9 cellular contexts compared by ENCODE assay signal in genomic region chr11:73383249-73384126, GRCh38. TPM values are rescaled to one million over a fixed set of nuclear protein-coding genes. Genes with fewer than 3 reads are reported as not detected.
DNase-seq lines count a peak whose midpoint lies in the region; ATAC-seq and TF ChIP-seq lines count a peak whose summit lies in the region.
"Had no signal": no experiment of that assay in that cellular context is flagged by ENCODE, and none has a peak within 500 bp of the region (broad histone marks: within the 10 kb centered on the region; RNA-seq: fewer than 3 reads in every experiment).

No MANE protein-coding gene starts in this region.

- H3K4me3 ChIP-seq in fibroblast of pulmonary artery (replicated peaks; ENCODE audit: low read depth, low read length) (no peak overlapping the region), gastrocnemius medialis (no peak overlapping the region)
- H3K4me3 ChIP-seq: ascending aorta had no signal

- in situ Hi-C loops in gastrocnemius medialis (cut with MboI; ENCODE audit: low sequenced_read_pairs in 4 of 4), result no loop called here

- H3K36me3 ChIP-seq in gastrocnemius medialis, result no peaks in the 10 kb centered on the region
- H3K36me3 ChIP-seq: ascending aorta had no signal

- DNase-seq in NCI-H345 (lab: John Stamatoyannopoulos, UW) (peak; percentile 21), NCI-H345 treated with DMSO at 0.1 percent for 48 hours (lab: John Stamatoyannopoulos, UW; ENCODE audit: unreplicated experiment) (no peak), NCI-H526 (lab: John Stamatoyannopoulos, UW) (peak; percentile 84 to 94), fibroblast of pulmonary artery (ENCODE audit: low read depth) (peak; percentile 52), gastrocnemius medialis (no peak), endothelial cell (ENCODE audit: low spot score) (no peak), activated gamma-delta T cell (lab: John Stamatoyannopoulos, UW) (no peak)

- H3K9me3 ChIP-seq in gastrocnemius medialis, result no peaks in the 10 kb centered on the region
- H3K9me3 ChIP-seq: ascending aorta had no signal

- no peak for ATAC-seq in gastrocnemius medialis
- ATAC-seq in HG03139 (IDR thresholded peaks at IDR 0.05; ENCODE audit: unreplicated experiment), result no peak

- peaks cover 38% of the 10 kb centered on the region for H3K4me1 Mint-ChIP-seq in endothelial cell (ENCODE audit: unreplicated experiment)

- peak overlapping the region; percentile 87 to 99 (median 98) for H3K27ac ChIP-seq in gastrocnemius medialis
- H3K27ac ChIP-seq: ascending aorta had no signal

- intact Hi-C loops in gastrocnemius medialis (cut with DNase I; ENCODE audit: low total_unique reads), result loop anchor here (10.0 kb wide), 1 partner anchor 631 kb away; no protein-coding TSS in a partner anchor

- H3K4me1 ChIP-seq in gastrocnemius medialis, result peaks cover 97 to 99% of the 10 kb centered on the region in 2 donors
- H3K4me1 ChIP-seq: ascending aorta had no signal

- H3K27me3 Mint-ChIP-seq in endothelial cell (ENCODE audit: unreplicated experiment), result peaks cover 15% of the 10 kb centered on the region

- no peak for TF ChIP-seq CTCF in fibroblast of pulmonary artery (IDR thresholded peaks at IDR 0.05; ENCODE audit: low read length, missing control alignments)
- TF ChIP-seq CTCF in gastrocnemius medialis (IDR thresholded peaks at IDR 0.05 in 4 of 5, conservative IDR thresholded peaks at IDR 0.05 in 1 of 5), result no peak
- TF ChIP-seq CTCF in endothelial cell (IDR thresholded peaks at IDR 0.05; ENCODE audit: unreplicated experiment), result no peak

- no peak for TF ChIP-seq POLR2A in gastrocnemius medialis (IDR thresholded peaks at IDR 0.05)

- H3K27me3 ChIP-seq in gastrocnemius medialis, result no peaks in the 10 kb centered on the region
- H3K27me3 ChIP-seq: ascending aorta had no signal

- H3K36me3 Mint-ChIP-seq in endothelial cell (ENCODE audit: low read depth, unreplicated experiment), result no peaks in the 10 kb centered on the region

- H3K4me3 Mint-ChIP-seq in endothelial cell (ENCODE audit: unreplicated experiment), result no peak overlapping the region

- H3K9me3 Mint-ChIP-seq in endothelial cell (ENCODE audit: unreplicated experiment), result no peaks in the 10 kb centered on the region

- H3K27ac Mint-ChIP-seq in endothelial cell (ENCODE audit: unreplicated experiment), result no peak overlapping the region

RNA-seq across cellular contexts. Expression of gene RELT, which starts 7.3 kb away (rescaled TPM):
- total RNA-seq in gastrocnemius medialis (10 to 100 TPM; 18.5 to 63.5 (median 36.7) TPM), endothelial cell (ENCODE audit: unreplicated experiment) (15.2 TPM)

Comparison
In these comparisons a context has a peak if more than half of its experiments do, and no peak if none do; other contexts are left out.
1. DNase-seq: peak in NCI-H345 (single experiment), NCI-H526 (2 of 2) and fibroblast of pulmonary artery (single experiment); none in NCI-H345 treated with DMSO at 0.1 percent for 48 hours (single experiment), gastrocnemius medialis (0 of 2), endothelial cell (single experiment) and activated gamma-delta T cell (single experiment).